In genomic region chr9:124558777-124559470, GRCh38 we compare ENCODE assay signal across 26 cellular contexts. TPM values are rescaled to one million over a fixed set of nuclear protein-coding genes. Genes with fewer than 3 reads are reported as not detected.
"Had no signal": no experiment of that assay in that cellular context is flagged by ENCODE, and none has a peak within 500 bp of the region (broad histone marks: within the 10 kb centered on the region; RNA-seq: fewer than 3 reads in every experiment).

No MANE protein-coding gene starts in this region.

- H3K9ac ChIP-seq: KMS-11 had no signal

- H3K9me3 ChIP-seq: adrenal gland had no signal

- FAIRE-seq: RCC 7860 had no signal

- H3K4me3 Mint-ChIP-seq: activated CD4-positive, alpha-beta memory T cell treated with anti-CD3 and anti-CD28 coated beads, Interleukin-2, amount 10 ng/mL, durations not matched to agents 7 days and 5 days; activated CD4-positive, alpha-beta T cell treated with anti-CD3 and anti-CD28 coated beads for 36 hours; activated naive CD8-positive, alpha-beta T cell treated with anti-CD3 and anti-CD28 coated beads, Interleukin-2, amount 10 ng/mL, durations not matched to agents 7 days and 5 days; activated T-cell treated with anti-CD3 and anti-CD28 coated beads, Interleukin-2, amount 50 U/mL, for 72 hours; T-helper 1 cell treated with Interleukin-12 subunit alpha and Interleukin-12 subunit beta and Interleukin-4 antibody, amounts not matched to agents 30 μg/mL and 1 μg/mL, for 36 hours had no signal

- H3K4me1 Mint-ChIP-seq: activated CD4-positive, alpha-beta memory T cell treated with anti-CD3 and anti-CD28 coated beads, Interleukin-2, amount 10 ng/mL, durations not matched to agents 7 days and 5 days; activated CD4-positive, alpha-beta T cell treated with anti-CD3 and anti-CD28 coated beads for 36 hours; activated naive CD8-positive, alpha-beta T cell treated with anti-CD3 and anti-CD28 coated beads, Interleukin-2, amount 10 ng/mL, durations not matched to agents 7 days and 5 days had no signal

- H3K27ac Mint-ChIP-seq: activated CD4-positive, alpha-beta memory T cell treated with anti-CD3 and anti-CD28 coated beads, Interleukin-2, amount 10 ng/mL, durations not matched to agents 7 days and 5 days; activated CD4-positive, alpha-beta T cell treated with anti-CD3 and anti-CD28 coated beads for 36 hours; activated naive CD8-positive, alpha-beta T cell treated with anti-CD3 and anti-CD28 coated beads, Interleukin-2, amount 10 ng/mL, durations not matched to agents 7 days and 5 days; activated T-cell treated with anti-CD3 and anti-CD28 coated beads, Interleukin-2, amount 50 U/mL, for 72 hours; activated T-helper 2 cell treated with anti-CD3 and anti-CD28 coated beads, Interferon-gamma antibody, Interleukin-2, Interleukin-4, amounts not matched to agents 10 μg/mL and 5 μg/mL and 100 μg/mL, durations not matched to agents 14 hours and 24 hours and 36 hours; T-helper 1 cell treated with Interleukin-12 subunit alpha and Interleukin-12 subunit beta and Interleukin-4 antibody, amounts not matched to agents 30 μg/mL and 1 μg/mL, for 36 hours had no signal

- H3K4me2 ChIP-seq: KMS-11 had no signal

- H3K27me3 ChIP-seq: adrenal gland had no signal

- H3K27ac ChIP-seq: adrenal gland, KMS-11, WERI-Rb-1 had no signal

- H3K9me3 Mint-ChIP-seq: activated CD4-positive, alpha-beta memory T cell treated with anti-CD3 and anti-CD28 coated beads, Interleukin-2, amount 10 ng/mL, durations not matched to agents 7 days and 5 days; activated naive CD8-positive, alpha-beta T cell treated with anti-CD3 and anti-CD28 coated beads, Interleukin-2, amount 10 ng/mL, durations not matched to agents 7 days and 5 days; activated T-cell treated with anti-CD3 and anti-CD28 coated beads, Interleukin-2, amount 50 U/mL, for 72 hours; activated T-helper 2 cell treated with anti-CD3 and anti-CD28 coated beads, Interferon-gamma antibody, Interleukin-2, Interleukin-4, amounts not matched to agents 10 μg/mL and 5 μg/mL and 100 μg/mL, durations not matched to agents 14 hours and 24 hours and 36 hours; T-helper 1 cell treated with Interleukin-12 subunit alpha and Interleukin-12 subunit beta and Interleukin-4 antibody, amounts not matched to agents 30 μg/mL and 1 μg/mL, for 36 hours had no signal

- ATAC-seq: activated CD4-positive, alpha-beta T cell treated with anti-CD3 and anti-CD28 coated beads for 36 hours; activated T-cell treated with anti-CD3 and anti-CD28 coated beads, Interleukin-2, amount 50 U/mL, for 72 hours had no signal

- DNase-seq: activated CD4-positive, alpha-beta memory T cell treated with anti-CD3 and anti-CD28 coated beads, Interleukin-2, amount 10 ng/mL, durations not matched to agents 7 days and 5 days; activated CD4-positive, alpha-beta T cell treated with anti-CD3 and anti-CD28 coated beads for 36 hours; activated CD4-positive, alpha-beta T cell treated with anti-CD3 and anti-CD28 coated beads, Interleukin-2, amount 50 U/mL, for 1 hour; activated gamma-delta T cell treated with Interleukin-2 at 50 U/mL for 16 hours; activated naive CD4-positive, alpha-beta T cell treated with anti-CD3 and anti-CD28 coated beads, Interleukin-2, amount 50 U/mL, for 16 hours; activated naive CD8-positive, alpha-beta T cell treated with anti-CD3 and anti-CD28 coated beads, Interleukin-2, amount 10 ng/mL, durations not matched to agents 7 days and 5 days; activated T-cell treated with anti-CD3 and anti-CD28 coated beads for 4 hours; activated T-cell treated with anti-CD3 and anti-CD28 coated beads, Interleukin-2, amount 50 U/mL, for 72 hours; adrenal gland; anterior cingulate cortex; cerebellar nuclear complex; NCI-H1105; NCI-H1436; NCI-H1694 treated with DMSO at 0.1 percent for 48 hours; NCI-H2029 treated with DMSO at 0.1 percent for 48 hours; SHP77; WERI-Rb-1 had no signal

- H3K4me3 ChIP-seq: adrenal gland had no signal

- H3K36me3 ChIP-seq: adrenal gland had no signal

- H3K36me3 Mint-ChIP-seq: activated naive CD8-positive, alpha-beta T cell treated with anti-CD3 and anti-CD28 coated beads, Interleukin-2, amount 10 ng/mL, durations not matched to agents 7 days and 5 days had no signal

RNA-seq across cellular contexts. Expression of gene NR5A1, which starts 51.7 kb away (rescaled TPM):
- total RNA-seq: activated CD4-positive, alpha-beta memory T cell treated with anti-CD3 and anti-CD28 coated beads, Interleukin-2, amount 10 ng/mL, durations not matched to agents 7 days and 5 days; activated CD4-positive, alpha-beta T cell treated with anti-CD3 and anti-CD28 coated beads for 36 hours; activated CD8-positive, alpha-beta memory T cell treated with anti-CD3 and anti-CD28 coated beads for 36 hours; activated naive CD8-positive, alpha-beta T cell treated with anti-CD3 and anti-CD28 coated beads, Interleukin-2, amount 10 ng/mL, durations not matched to agents 7 days and 5 days; activated T-helper 2 cell treated with anti-CD3 and anti-CD28 coated beads, Interferon-gamma antibody, Interleukin-2, Interleukin-4, amounts not matched to agents 10 μg/mL and 5 μg/mL and 100 μg/mL, durations not matched to agents 14 hours and 24 hours and 36 hours; cardiac septum; MCF 10A; PC-3; SK-MEL-5 had no signal
